Comparison of ENCODE assay signal across 8 cellular contexts in genomic region chr9:76373173-76373771, GRCh38. TPM values are rescaled to one million over a fixed set of nuclear protein-coding genes. Genes with fewer than 3 reads are reported as not detected.
DNase-seq lines count a peak whose midpoint lies in the region; ATAC-seq, FAIRE-seq and TF ChIP-seq lines count a peak whose summit lies in the region.

No MANE protein-coding gene starts in this region.

- H3K27ac ChIP-seq in SJCRH30, result no peak overlapping the region

- H3K9me3 Mint-ChIP-seq in stimulated activated naive B cell treated with anti-CD40 and anti-IgM and Interleukin-4, amounts not matched to agents 10 μg/mL and 1 μg/mL and 100 μg/mL, for 72 hours, result no peaks in the 10 kb centered on the region

- no peak overlapping the region for H3K4me3 Mint-ChIP-seq in stimulated activated naive B cell treated with anti-CD40 and anti-IgM and Interleukin-4, amounts not matched to agents 10 μg/mL and 1 μg/mL and 100 μg/mL, for 72 hours

- no peaks in the 10 kb centered on the region for H3K9me3 ChIP-seq in SJCRH30 (replicated peaks)

- H3K4me1 ChIP-seq in SJCRH30, result peaks cover 69% of the 10 kb centered on the region

- peaks cover 0 to 5% of the 10 kb centered on the region in 2 donors for H3K4me1 Mint-ChIP-seq in stimulated activated naive B cell treated with anti-CD40 and anti-IgM and Interleukin-4, amounts not matched to agents 10 μg/mL and 1 μg/mL and 100 μg/mL, for 72 hours

- H3K36me3 ChIP-seq in SJCRH30, result no peaks in the 10 kb centered on the region

- H3K27me3 Mint-ChIP-seq in stimulated activated naive B cell treated with anti-CD40 and anti-IgM and Interleukin-4, amounts not matched to agents 10 μg/mL and 1 μg/mL and 100 μg/mL, for 72 hours, result no peaks in the 10 kb centered on the region

- no peak overlapping the region for H3K27ac Mint-ChIP-seq in stimulated activated naive B cell treated with anti-CD40 and anti-IgM and Interleukin-4, amounts not matched to agents 10 μg/mL and 1 μg/mL and 100 μg/mL, for 72 hours

- TF ChIP-seq CTCF in GM12865 (IDR thresholded peaks at IDR 0.05; ENCODE audit: insufficient read depth, low read depth, low read length, missing control alignments) (no peak), foreskin fibroblast (IDR thresholded peaks at IDR 0.05; ENCODE audit: low read depth, low read length) (no peak)

- H3K4me3 ChIP-seq in GM12865 (ENCODE audit: low read depth, low read length) (no peak overlapping the region), foreskin fibroblast (ENCODE audit: low read depth in 1 of 2, low read length in 2 of 2) (no peak overlapping the region), SJCRH30 (no peak overlapping the region)

- ATAC-seq in HG03521 (IDR thresholded peaks at IDR 0.05; ENCODE audit: unreplicated experiment), result no peak
- ATAC-seq in stimulated activated naive B cell treated with anti-CD40 and anti-IgM and Interleukin-4, amounts not matched to agents 10 μg/mL and 1 μg/mL and 100 μg/mL, for 72 hours (replicated peaks), result no peak

- peaks cover 0 to 14% of the 10 kb centered on the region in 2 donors for H3K36me3 Mint-ChIP-seq in stimulated activated naive B cell treated with anti-CD40 and anti-IgM and Interleukin-4, amounts not matched to agents 10 μg/mL and 1 μg/mL and 100 μg/mL, for 72 hours

- DNase-seq in GM12865 (ENCODE audit: low read depth) (peak; percentile 52), RCC 7860 (ENCODE audit: low spot score) (peak; percentile 41), foreskin fibroblast (peak; percentile 61 to 84), pons (ENCODE audit: low spot score) (peak; percentile 26), SJCRH30 (no peak), NCI-H2081 (lab: John Stamatoyannopoulos, UW) (no peak)
- no peak for DNase-seq in stimulated activated naive B cell treated with anti-CD40 and anti-IgM and Interleukin-4, amounts not matched to agents 10 μg/mL and 1 μg/mL and 100 μg/mL, for 72 hours

- no peaks in the 10 kb centered on the region for H3K27me3 ChIP-seq in SJCRH30

- FAIRE-seq in RCC 7860 (lab: Jason Lieb, UNC), result no peak

RNA-seq across cellular contexts. Expression of gene RFK, which starts 21.0 kb away (rescaled TPM):
- total RNA-seq in SJCRH30 (2014; rRNA removed; shearing (Covaris generic)), result 35.4 and 37.0 TPM in 2 replicates

Comparison
In these comparisons a context has a peak if more than half of its experiments do, and no peak if none do; other contexts are left out.
1. DNase-seq: peak in GM12865 (single experiment), RCC 7860 (single experiment), foreskin fibroblast (2 of 2) and pons (single experiment); none in SJCRH30 (0 of 2), NCI-H2081 (0 of 2) and stimulated activated naive B cell treated with anti-CD40 and anti-IgM and Interleukin-4, amounts not matched to agents 10 μg/mL and 1 μg/mL and 100 μg/mL, for 72 hours (single experiment).